ENCODE assay signal across 1 cellular context in genomic region chr15:83061680-83062079, GRCh38.
TF ChIP-seq lines count a peak whose summit lies in the region.

No MANE protein-coding gene starts in this region.

TF ChIP-seq in HEK293, 187 proteins besides CTCF, POLR2A, EP300 and RAD21 (continued from another document):
- TF ChIP-seq TSHZ1 (tag by site-specific recombination; IDR thresholded peaks at IDR 0.05; ENCODE audit: borderline replicate concordance) (peak; percentile 89; the same call in 1 of the 2 replicates), ZBTB1 (tag by site-specific recombination; IDR thresholded peaks at IDR 0.05) (no peak), MYNN (tag by site-specific recombination; IDR thresholded peaks at IDR 0.05; ENCODE audit: borderline replicate concordance) (no peak), ZNF426 (tag by site-specific recombination; IDR thresholded peaks at IDR 0.05) (no peak), ZNF133 (tag by site-specific recombination; IDR thresholded peaks at IDR 0.05) (no peak), ZNF501 (tag by site-specific recombination; IDR thresholded peaks at IDR 0.05) (no peak), INSM2 (tag by site-specific recombination; IDR thresholded peaks at IDR 0.05) (0 out of 2 replicates have a peak, but pooled peaks have one; percentile 32), ZNF449 (tag by site-specific recombination; IDR thresholded peaks at IDR 0.05) (no peak), ZNF76 (tag by site-specific recombination; IDR thresholded peaks at IDR 0.05; ENCODE audit: borderline replicate concordance, low read depth) (no peak), YY2 (tag by site-specific recombination; IDR thresholded peaks at IDR 0.05) (no peak), ZNF830 (tag by site-specific recombination; IDR thresholded peaks at IDR 0.05; ENCODE audit: low read depth) (no peak), WT1 (tag by site-specific recombination; IDR thresholded peaks at IDR 0.05) (no peak), SCRT1 (tag by site-specific recombination; IDR thresholded peaks at IDR 0.05; ENCODE audit: borderline replicate concordance) (peak; percentile 98), ZNF529 (tag by site-specific recombination; IDR thresholded peaks at IDR 0.05; ENCODE audit: insufficient replicate concordance) (no peak), ZNF341 (tag by site-specific recombination; IDR thresholded peaks at IDR 0.05; ENCODE audit: low read depth) (no peak), ZNF639 (tag by site-specific recombination; IDR thresholded peaks at IDR 0.05) (no peak), ZNF747 (tag by site-specific recombination; IDR thresholded peaks at IDR 0.05) (no peak), ZNF670 (tag by site-specific recombination; IDR thresholded peaks at IDR 0.05; ENCODE audit: low read depth) (no peak), YY1 (tag by site-specific recombination; IDR thresholded peaks at IDR 0.05) (no peak), EGR2 (tag by site-specific recombination; IDR thresholded peaks at IDR 0.05; ENCODE audit: low read depth) (peak; percentile 92), ZNF843 (tag by site-specific recombination; IDR thresholded peaks at IDR 0.05) (peak; percentile 95), ZNF571 (tag by site-specific recombination; IDR thresholded peaks at IDR 0.05) (no peak), ZBTB44 (tag by site-specific recombination; IDR thresholded peaks at IDR 0.05) (peak; percentile 44; the same call in 1 of the 2 replicates), ZNF610 (tag by site-specific recombination; IDR thresholded peaks at IDR 0.05; ENCODE audit: borderline replicate concordance) (no peak), SALL2 (tag by site-specific recombination; IDR thresholded peaks at IDR 0.05; ENCODE audit: borderline replicate concordance) (no peak), ZNF664 (tag by site-specific recombination; IDR thresholded peaks at IDR 0.05) (no peak), ZIC2 (tag by site-specific recombination; IDR thresholded peaks at IDR 0.05) (peak; percentile 64), ZBTB20 (tag by site-specific recombination; IDR thresholded peaks at IDR 0.05) (no peak), ZNF280C (tag by site-specific recombination; IDR thresholded peaks at IDR 0.05) (no peak), ZNF654 (tag by site-specific recombination; IDR thresholded peaks at IDR 0.05; ENCODE audit: low read depth) (no peak), ZSCAN30 (tag by site-specific recombination; IDR thresholded peaks at IDR 0.05) (no peak), SP2 (tag by site-specific recombination; IDR thresholded peaks at IDR 0.05) (no peak), ZNF248 (tag by site-specific recombination; IDR thresholded peaks at IDR 0.05) (no peak), ZNF580 (tag by site-specific recombination; IDR thresholded peaks at IDR 0.05) (no peak), ZFP3 (tag by site-specific recombination; IDR thresholded peaks at IDR 0.05; ENCODE audit: low read depth) (no peak), ZNF391 (tag by site-specific recombination; IDR thresholded peaks at IDR 0.05; ENCODE audit: borderline replicate concordance, low read depth) (no peak), ZFP37 (tag by site-specific recombination; IDR thresholded peaks at IDR 0.05) (no peak), ZNF266 (tag by site-specific recombination; IDR thresholded peaks at IDR 0.05; ENCODE audit: low read depth) (no peak), ZNF585B (tag by site-specific recombination; IDR thresholded peaks at IDR 0.05) (no peak), ZNF311 (tag by site-specific recombination; IDR thresholded peaks at IDR 0.05; ENCODE audit: borderline replicate concordance) (no peak), PBX3 (CRISPR knock-in tag; IDR thresholded peaks at IDR 0.05) (no peak), ZBTB17 (tag by site-specific recombination; IDR thresholded peaks at IDR 0.05) (peak; percentile 44; the same call in 1 of the 2 replicates), ZBTB6 (tag by site-specific recombination; IDR thresholded peaks at IDR 0.05) (no peak), ZXDB (tag by site-specific recombination; IDR thresholded peaks at IDR 0.05) (peak; percentile 87), ZNF16 (tag by site-specific recombination; IDR thresholded peaks at IDR 0.05; ENCODE audit: low read depth) (no peak), ZNF214 (tag by site-specific recombination; IDR thresholded peaks at IDR 0.05; ENCODE audit: borderline replicate concordance) (no peak)
